In the genomic region with DNA sequence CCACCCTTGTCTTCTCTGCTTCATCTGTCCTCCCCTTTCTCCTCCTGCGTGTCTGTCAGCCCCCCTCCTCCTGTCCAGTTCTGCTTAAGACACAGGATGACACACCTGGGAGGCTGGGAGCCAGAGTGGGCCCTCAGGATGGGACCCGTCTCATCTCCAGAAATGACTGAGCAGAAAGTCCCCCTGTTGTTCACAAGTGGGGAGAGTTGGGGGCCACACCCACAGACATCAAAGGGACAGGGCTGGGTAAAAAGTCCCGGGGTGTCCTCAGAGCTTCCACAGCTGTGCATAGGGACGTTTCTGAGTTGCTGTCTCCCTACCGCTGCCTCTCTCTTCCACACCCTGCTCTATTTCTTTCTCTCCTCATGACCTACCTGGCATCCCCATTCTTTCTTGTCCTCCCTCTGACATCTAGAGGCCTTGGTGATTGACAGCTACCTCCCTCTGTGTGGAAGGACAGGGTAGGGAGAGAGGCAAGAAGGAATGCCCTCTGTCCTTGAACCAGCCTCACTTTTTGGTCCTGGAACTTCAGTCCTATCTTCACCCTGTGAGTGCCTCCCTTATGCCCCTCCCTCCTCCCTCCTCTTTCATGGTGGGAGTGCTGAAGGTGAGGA, we compare ENCODE assay signal across 16 cellular contexts. TPM values are rescaled to one million over a fixed set of nuclear protein-coding genes. Genes with fewer than 3 reads are reported as not detected.
DNase-seq lines count a peak whose midpoint lies in the region; ATAC-seq and TF ChIP-seq lines count a peak whose summit lies in the region.
"Had no signal": no experiment of that assay in that cellular context is flagged by ENCODE, and none has a peak within 500 bp of the region (broad histone marks: within the 10 kb centered on the region; RNA-seq: fewer than 3 reads in every experiment).

No MANE protein-coding gene starts in this region.

- peaks cover 6 to 18% (median 6%) of the 10 kb centered on the region in 3 donors for H3K27me3 Mint-ChIP-seq in immature natural killer cell (ENCODE audit: low read depth in 3 of 3)

- H3K9me3 Mint-ChIP-seq in immature natural killer cell: no peaks in the 10 kb centered on the region
- H3K9me3 Mint-ChIP-seq: stimulated activated naive B cell treated with anti-CD40 and anti-IgM and Interleukin-4, amounts not matched to agents 10 μg/mL and 1 μg/mL and 100 μg/mL, for 72 hours had no signal

- DNase-seq in GM12864 (ENCODE audit: low read depth) (peak; percentile 33), immature natural killer cell (no peak), RPMI8226 (no peak), iPS-NIHi7 (ENCODE audit: extremely low spot score) (no peak), NCI-H69 (lab: John Stamatoyannopoulos, UW) (no peak), NCI-H1092 (lab: John Stamatoyannopoulos, UW) (no peak)
- peak; percentile 51 for DNase-seq in activated CD4-positive, CD25-positive, alpha-beta regulatory T cell treated with anti-CD3 and anti-CD28 coated beads, Interleukin-2, amount 50 U/mL, for 72 hours
- DNase-seq: cerebellar nuclear complex; erythroblast; hypothalamus; NCI-H226; stimulated activated naive B cell treated with anti-CD40 and anti-IgM and Interleukin-4, amounts not matched to agents 10 μg/mL and 1 μg/mL and 100 μg/mL, for 72 hours; T1000 had no signal

- H3K27ac Mint-ChIP-seq in immature natural killer cell: peak overlapping the region in 4 of 6 donors; percentile 33 to 79 (median 60)
- H3K27ac Mint-ChIP-seq: stimulated activated naive B cell treated with anti-CD40 and anti-IgM and Interleukin-4, amounts not matched to agents 10 μg/mL and 1 μg/mL and 100 μg/mL, for 72 hours had no signal

- H3K4me1 Mint-ChIP-seq in immature natural killer cell: peaks cover 6 to 11% of the 10 kb centered on the region in 2 donors

- TF ChIP-seq CTCF in GM12864 (IDR thresholded peaks at IDR 0.05; ENCODE audit: low read depth, low read length, missing control alignments): no peak

- H3K4me3 Mint-ChIP-seq in immature natural killer cell: peak overlapping the region in 1 of 5 donors; percentile 55
- H3K4me3 Mint-ChIP-seq: stimulated activated naive B cell treated with anti-CD40 and anti-IgM and Interleukin-4, amounts not matched to agents 10 μg/mL and 1 μg/mL and 100 μg/mL, for 72 hours had no signal

- peak; percentile 56 for ATAC-seq in GM21381 (IDR thresholded peaks at IDR 0.05; ENCODE audit: unreplicated experiment)
- ATAC-seq: Panc1 had no signal

- H3K36me3 Mint-ChIP-seq in immature natural killer cell: no peaks in the 10 kb centered on the region
- H3K36me3 Mint-ChIP-seq: stimulated activated naive B cell treated with anti-CD40 and anti-IgM and Interleukin-4, amounts not matched to agents 10 μg/mL and 1 μg/mL and 100 μg/mL, for 72 hours had no signal

- no peak overlapping the region for H3K4me3 ChIP-seq in GM12864 (ENCODE audit: low read depth, low read length)
- H3K4me3 ChIP-seq: BLaER1 had no signal

RNA-seq across cellular contexts. Expression of a gene that starts 19.5 kb away (rescaled TPM):
- 100 to 1,000 TPM in 1 of 3 donors, 10 to 100 TPM in 2; 76.4 to 139 (median 84.1) TPM for polyA plus RNA-seq in immature natural killer cell

RNA-seq across cellular contexts. Expression of a gene that starts 22.8 kb away (rescaled TPM):
- not detected for polyA plus RNA-seq in immature natural killer cell

RNA-seq across cellular contexts. Expression of a gene that starts 24.5 kb away (rescaled TPM):
- polyA plus RNA-seq in immature natural killer cell: under 1 TPM in 1 of 3 donors, not detected in 2; 0.71 TPM

RNA-seq across cellular contexts. Expression of a gene that starts 57.4 kb away (rescaled TPM):
- polyA plus RNA-seq in immature natural killer cell: under 1 TPM in 1 of 3 donors, not detected in 2; 0.28 TPM

Comparison
In these comparisons a context has a peak if more than half of its experiments do, and no peak if none do; other contexts are left out.
1. DNase-seq: peak in GM12864 (single experiment) and activated CD4-positive, CD25-positive, alpha-beta regulatory T cell treated with anti-CD3 and anti-CD28 coated beads, Interleukin-2, amount 50 U/mL, for 72 hours (single experiment); none in immature natural killer cell (0 of 3), RPMI8226 (single experiment), iPS-NIHi7 (single experiment), NCI-H69 (single experiment) and NCI-H1092 (single experiment).